Comparison of ENCODE assay signal across 28 cellular contexts in genomic region chr10:84108797-84109196, GRCh38.
"Had no signal": no experiment of that assay in that cellular context is flagged by ENCODE, and none has a peak within 500 bp of the region (broad histone marks: within the 10 kb centered on the region; RNA-seq: fewer than 3 reads in every experiment).

No MANE protein-coding gene starts in this region.

- H3K4me3 ChIP-seq: coronary artery, dorsolateral prefrontal cortex, esophagus squamous epithelium, gastroesophageal sphincter had no signal

- H3K27ac Mint-ChIP-seq: activated B cell treated with CpG ODN at 0.5 μM for 24 hours; activated CD8-positive, alpha-beta T cell treated with anti-CD3 and anti-CD28 coated beads for 36 hours; activated naive CD8-positive, alpha-beta T cell; activated T-helper 17 cell treated with anti-CD3 and anti-CD28 coated beads, Interleukin-2, amount 50 U/mL, for 72 hours; dendritic cell treated with granulocyte-macrophage colony-stimulating factor and Interleukin-4, amounts not matched to agents 40 ng/mL and 50 ng/mL, for 4 days had no signal

- DNase-seq: activated B cell treated with CpG ODN at 0.5 μM for 24 hours; activated CD4-positive, alpha-beta T cell treated with anti-CD3 and anti-CD28 coated beads for 48 hours; activated CD4-positive, alpha-beta T cell treated with anti-CD3 and anti-CD28 coated beads, Interleukin-2, amount 50 U/mL, for 1 hour; activated CD4-positive, alpha-beta T cell treated with anti-CD3 and anti-CD28 coated beads, Interleukin-2, amount 50 U/mL, for 48 hours; activated CD8-positive, alpha-beta memory T cell treated with anti-CD3 and anti-CD28 coated beads for 24 hours; activated CD8-positive, alpha-beta T cell treated with anti-CD3 and anti-CD28 coated beads for 36 hours; activated effector memory CD4-positive, alpha-beta T cell treated with Interleukin-2 at 50 U/mL for 16 hours; activated gamma-delta T cell treated with Interleukin-2 at 50 U/mL for 16 hours; activated naive CD4-positive, alpha-beta T cell treated with anti-CD3 and anti-CD28 coated beads, Interleukin-2, amount 50 U/mL, for 16 hours; activated naive CD4-positive, alpha-beta T cell treated with Interleukin-2 at 50 U/mL for 16 hours; activated T-cell treated with anti-CD3 and anti-CD28 coated beads, Interleukin-2, amount 50 U/mL, for 4 hours; amniotic stem cell; anterior cingulate cortex; brain microvascular endothelial cell; dorsolateral prefrontal cortex; effector memory CD4-positive, alpha-beta T cell; erythroblast; esophagus squamous epithelium; foreskin melanocyte; head of caudate nucleus; T-helper 2 cell had no signal

- H3K27me3 Mint-ChIP-seq: activated B cell treated with CpG ODN at 0.5 μM for 24 hours; dendritic cell treated with granulocyte-macrophage colony-stimulating factor and Interleukin-4, amounts not matched to agents 40 ng/mL and 50 ng/mL, for 4 days had no signal

- H3K4me1 ChIP-seq: esophagus squamous epithelium, gastroesophageal sphincter had no signal

- H3K4me1 Mint-ChIP-seq: activated B cell treated with CpG ODN at 0.5 μM for 24 hours; activated T-helper 17 cell treated with anti-CD3 and anti-CD28 coated beads, Interleukin-2, amount 50 U/mL, for 72 hours; central memory CD8-positive, alpha-beta T cell had no signal

- H3K9me3 ChIP-seq: esophagus squamous epithelium, gastroesophageal sphincter had no signal

- H3K9me3 Mint-ChIP-seq: activated B cell treated with CpG ODN at 0.5 μM for 24 hours; activated CD8-positive, alpha-beta T cell treated with anti-CD3 and anti-CD28 coated beads for 36 hours; activated T-cell treated with anti-CD3 and anti-CD28 coated beads, Interleukin-2, amount 50 U/mL, for 4 hours; activated T-helper 17 cell treated with anti-CD3 and anti-CD28 coated beads, Interleukin-2, amount 50 U/mL, for 72 hours; central memory CD8-positive, alpha-beta T cell; dendritic cell treated with granulocyte-macrophage colony-stimulating factor and Interleukin-4, amounts not matched to agents 40 ng/mL and 50 ng/mL, for 4 days had no signal

- ATAC-seq: activated CD4-positive, CD25-positive, alpha-beta regulatory T cell treated with anti-CD3 and anti-CD28 coated beads, Interleukin-2, amount 50 U/mL, for 24 hours; activated CD8-positive, alpha-beta T cell treated with anti-CD3 and anti-CD28 coated beads for 36 hours; activated T-cell treated with anti-CD3 and anti-CD28 coated beads, Interleukin-2, amount 50 U/mL, for 4 hours; activated T-helper 17 cell treated with anti-CD3 and anti-CD28 coated beads, Interleukin-2, amount 50 U/mL, for 72 hours; gastroesophageal sphincter had no signal

- H3K27ac ChIP-seq: brain microvascular endothelial cell, coronary artery, dorsolateral prefrontal cortex, esophagus squamous epithelium, gastroesophageal sphincter had no signal

- H3K4me3 Mint-ChIP-seq: activated B cell treated with CpG ODN at 0.5 μM for 24 hours; activated CD8-positive, alpha-beta T cell treated with anti-CD3 and anti-CD28 coated beads for 36 hours; activated naive CD8-positive, alpha-beta T cell; activated T-cell treated with anti-CD3 and anti-CD28 coated beads, Interleukin-2, amount 50 U/mL, for 4 hours; activated T-helper 17 cell treated with anti-CD3 and anti-CD28 coated beads, Interleukin-2, amount 50 U/mL, for 72 hours; central memory CD8-positive, alpha-beta T cell; dendritic cell treated with granulocyte-macrophage colony-stimulating factor and Interleukin-4, amounts not matched to agents 40 ng/mL and 50 ng/mL, for 4 days had no signal

- H3K36me3 Mint-ChIP-seq: activated naive CD8-positive, alpha-beta T cell had no signal

- H3K27me3 ChIP-seq: brain microvascular endothelial cell, dorsolateral prefrontal cortex, esophagus squamous epithelium had no signal

- H3K36me3 ChIP-seq: brain microvascular endothelial cell, esophagus squamous epithelium, gastroesophageal sphincter had no signal
